Comparison of ENCODE assay signal across 33 cellular contexts in genomic region chr6:56984884-56985283, GRCh38. TPM values are rescaled to one million over a fixed set of nuclear protein-coding genes. Genes with fewer than 3 reads are reported as not detected.
"Had no signal": no experiment of that assay in that cellular context is flagged by ENCODE, and none has a peak within 500 bp of the region (broad histone marks: within the 10 kb centered on the region; RNA-seq: fewer than 3 reads in every experiment).

No MANE protein-coding gene starts in this region.

- FAIRE-seq: astrocyte, RCC 7860 had no signal

- DNase-seq: activated CD4-positive, alpha-beta memory T cell treated with anti-CD3 and anti-CD28 coated beads, Interleukin-2, amount 10 ng/mL, durations not matched to agents 7 days and 5 days; activated CD4-positive, alpha-beta T cell treated with anti-CD3 and anti-CD28 coated beads for 1 hour; activated CD4-positive, alpha-beta T cell treated with anti-CD3 and anti-CD28 coated beads for 48 hours; activated CD4-positive, CD25-positive, alpha-beta regulatory T cell; activated CD8-positive, alpha-beta memory T cell treated with anti-CD3 and anti-CD28 coated beads for 24 hours; activated CD8-positive, alpha-beta memory T cell treated with anti-CD3 and anti-CD28 coated beads, Interleukin-2, amount 10 ng/mL, durations not matched to agents 7 days and 5 days; activated CD8-positive, alpha-beta memory T cell treated with anti-CD3 and anti-CD28 coated beads, Interleukin-2, amount 50 U/mL, for 48 hours; activated effector memory CD4-positive, alpha-beta T cell treated with anti-CD3 and anti-CD28 coated beads, Interleukin-2, amount 50 U/mL, for 16 hours; activated naive CD4-positive, alpha-beta T cell treated with Interleukin-2 at 50 U/mL for 16 hours; activated naive CD8-positive, alpha-beta T cell treated with anti-CD3 and anti-CD28 coated beads, Interleukin-2, amount 10 ng/mL, durations not matched to agents 7 days and 5 days; activated T-cell treated with anti-CD3 and anti-CD28 coated beads, Interleukin-2, amount 50 U/mL, for 72 hours; adrenal gland; Karpas-422; MM.1S; NCI-H1092; NCI-H1436 treated with DMSO at 0.1 percent for 48 hours; NCI-H1694 treated with DMSO at 0.1 percent for 48 hours; NCI-H2029; NCI-H345; NCI-H524 treated with DMSO at 0.1 percent for 48 hours; PC-9; SIG-M5; SW 1271; T1000; WERI-Rb-1 had no signal

- H3K9me3 ChIP-seq: adrenal gland had no signal

- H3K4me2 ChIP-seq: PC-9 had no signal

- ATAC-seq: activated CD8-positive, alpha-beta memory T cell treated with anti-CD3 and anti-CD28 coated beads, Interleukin-2, amount 10 ng/mL, durations not matched to agents 7 days and 5 days; activated T-cell treated with anti-CD3 and anti-CD28 coated beads, Interleukin-2, amount 50 U/mL, for 72 hours; activated T-helper 17 cell treated with anti-CD3 and anti-CD28 coated beads, Interleukin-2, amount 50 U/mL, for 72 hours; Right ventricle myocardium inferior had no signal

- H3K27me3 ChIP-seq: cardiac muscle cell had no signal

- H3K36me3 ChIP-seq: adrenal gland, cardiac muscle cell, WERI-Rb-1 had no signal

- H3K4me1 ChIP-seq: adrenal gland had no signal

- H2AFZ ChIP-seq: PC-9 had no signal

- H3K27ac ChIP-seq: adrenal gland, cardiac muscle cell, PC-9, RWPE1, WERI-Rb-1 had no signal

- H3K4me3 ChIP-seq: adrenal gland, cardiac muscle cell, PC-9 had no signal

RNA-seq across cellular contexts. Expression of gene BEND6, which starts 30.0 kb away (rescaled TPM):
- total RNA-seq: activated CD4-positive, alpha-beta memory T cell treated with anti-CD3 and anti-CD28 coated beads, Interleukin-2, amount 10 ng/mL, durations not matched to agents 7 days and 5 days; activated CD8-positive, alpha-beta memory T cell treated with anti-CD3 and anti-CD28 coated beads, Interleukin-2, amount 10 ng/mL, durations not matched to agents 7 days and 5 days; activated naive CD8-positive, alpha-beta T cell treated with anti-CD3 and anti-CD28 coated beads, Interleukin-2, amount 10 ng/mL, durations not matched to agents 7 days and 5 days; T-helper 1 cell treated with Interleukin-12 subunit alpha and Interleukin-12 subunit beta and Interleukin-4 antibody, amounts not matched to agents 30 ng/mL and 1 ng/mL, for 36 hours; T-helper 2 cell treated with Interferon-gamma antibody and Interleukin-4, amounts not matched to agents 100 ng/mL and 5 ng/mL, for 36 hours had no signal
